ENCODE assay signal across 23 cellular contexts in the genomic region with DNA sequence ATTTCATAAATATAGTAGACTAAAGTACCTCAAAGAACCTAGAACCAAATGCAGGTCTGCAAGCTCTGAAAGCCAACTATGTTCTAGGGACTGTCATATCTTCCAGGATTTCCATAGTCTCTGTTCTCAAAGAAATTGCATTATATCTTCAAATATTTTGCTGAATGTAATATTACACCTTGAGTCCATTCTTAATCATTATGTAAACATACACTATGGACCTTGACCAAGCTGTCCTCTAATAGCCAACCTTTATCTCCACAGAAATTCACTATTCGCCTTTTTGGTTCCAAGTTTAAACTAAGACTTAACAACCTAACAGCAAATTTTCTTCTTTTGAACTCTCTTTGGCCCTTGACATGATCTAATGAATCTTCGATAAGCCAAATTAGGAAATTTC.
A peak's percentile ranks its signal among the peaks of the same experiment; 100 is the strongest.
DNase-seq lines count a peak whose midpoint lies in the region; ATAC-seq, FAIRE-seq and TF ChIP-seq lines count a peak whose summit lies in the region.
"Had no signal": no experiment of that assay in that cellular context is flagged by ENCODE, and none has a peak within 500 bp of the region (broad histone marks: within the 10 kb centered on the region; RNA-seq: fewer than 3 reads in every experiment).

No MANE protein-coding gene starts in this region.

- no peak for FAIRE-seq in A549 (lab: Jason Lieb, UNC)
- no peak for FAIRE-seq in pancreas (lab: Jason Lieb, UNC)
- FAIRE-seq: A204.1, GM12891, GM18507, H54 had no signal

- ATAC-seq in A549 (no peak), PC-3 (peak; percentile 43; the same call in 1 of the 2 replicates), pancreas (peak; percentile 82 to 88 (median 84)), HG03135 (IDR thresholded peaks at IDR 0.05; ENCODE audit: unreplicated experiment) (no peak)

- no peak overlapping the region for H3K9ac ChIP-seq in PC-3 (ENCODE audit: low read length)

- no peak overlapping the region for H3K4me3 Mint-ChIP-seq in activated CD4-positive, alpha-beta T cell treated with anti-CD3 and anti-CD28 coated beads, Interleukin-2, amount 10 ng/mL, durations not matched to agents 24 days and 14 days
- H3K4me3 Mint-ChIP-seq: CD4-positive, alpha-beta memory T cell; HFFc6 had no signal

- H3K9me3 ChIP-seq in A549, result no peaks in the 10 kb centered on the region
- no peaks in the 10 kb centered on the region for H3K9me3 ChIP-seq in PC-3 (ENCODE audit: low read length)
- H3K9me3 ChIP-seq in pancreas, result no peaks in the 10 kb centered on the region
- H3K9me3 ChIP-seq: HAP-1 had no signal

- no peaks in the 10 kb centered on the region for H3F3A ChIP-seq in PC-3 (ENCODE audit: low read length, unreplicated experiment)

- POLR2A ChIA-PET in A549 (lab: Yijun Ruan, JAX), result no interaction called here
- POLR2A ChIA-PET in PC-3 (lab: Charles Lee; ENCODE audit: unreplicated experiment), result no interaction called here

- H3K4me1 ChIP-seq in A549, result no peaks in the 10 kb centered on the region
- no peaks in the 10 kb centered on the region for H3K4me1 ChIP-seq in PC-3 (ENCODE audit: insufficient read depth, low read length)
- H3K4me1 ChIP-seq in pancreas, result peaks cover 20 to 37% (median 32%) of the 10 kb centered on the region in 3 donors
- H3K4me1 ChIP-seq: HAP-1 had no signal

- DNase-seq in A549 (ENCODE audit: low read depth in 1 of 2, low spot score in 1 of 2), result no peak
- DNase-seq in DMS53 (lab: John Stamatoyannopoulos, UW), result peak; percentile 24
- DNase-seq in PC-3, result peak; percentile 27
- no peak for DNase-seq in pancreas
- DNase-seq in AG08396 (ENCODE audit: low spot score), result no peak
- DNase-seq in activated CD4-positive, alpha-beta T cell treated with anti-CD3 and anti-CD28 coated beads, Interleukin-2, amount 10 ng/mL, durations not matched to agents 24 days and 14 days, result no peak
- no peak for DNase-seq in T1000 (lab: John Stamatoyannopoulos, UW)
- DNase-seq: ACHN; C1 segment of cervical spinal cord; Calu3; CD4-positive, alpha-beta memory T cell; COR-L47; DMS153; DMS79 treated with DMSO at 0.1 percent for 48 hours; GF-D8; GOT3; HFFc6 had no signal

- H3K79me2 ChIP-seq in PC-3 (ENCODE audit: low read length), result no peaks in the 10 kb centered on the region

- H3K36me3 ChIP-seq in PC-3 (ENCODE audit: low read depth, low read length), result no peaks in the 10 kb centered on the region
- H3K36me3 ChIP-seq in pancreas, result no peaks in the 10 kb centered on the region
- H3K36me3 ChIP-seq: HAP-1 had no signal

- no TSS peak for BruUV-seq in PC-3 (replicated peaks; lab: Mats Ljungman, UMichigan)

- TF ChIP-seq RAD21 in A549 (conservative IDR thresholded peaks at IDR 0.05 in 1 of 2, IDR thresholded peaks at IDR 0.05 in 1 of 2), result no peak

- H4K20me1 ChIP-seq in PC-3 (ENCODE audit: low read length), result no peaks in the 10 kb centered on the region

- no peaks in the 10 kb centered on the region for H3K27me3 Mint-ChIP-seq in activated CD4-positive, alpha-beta T cell treated with anti-CD3 and anti-CD28 coated beads, Interleukin-2, amount 10 ng/mL, durations not matched to agents 24 days and 14 days
- H3K27me3 Mint-ChIP-seq: CD4-positive, alpha-beta memory T cell had no signal

- no peak for TF ChIP-seq EP300 in A549 (IDR thresholded peaks at IDR 0.05)

- peaks cover 4% of the 10 kb centered on the region for H3K9me3 Mint-ChIP-seq in activated CD4-positive, alpha-beta T cell treated with anti-CD3 and anti-CD28 coated beads, Interleukin-2, amount 10 ng/mL, durations not matched to agents 24 days and 14 days

- no peaks in the 10 kb centered on the region for H3K36me3 Mint-ChIP-seq in activated CD4-positive, alpha-beta T cell treated with anti-CD3 and anti-CD28 coated beads, Interleukin-2, amount 10 ng/mL, durations not matched to agents 24 days and 14 days (ENCODE audit: low read depth)
- H3K36me3 Mint-ChIP-seq: CD4-positive, alpha-beta memory T cell had no signal

- H3K4me3 ChIP-seq in A549 (no peak overlapping the region), PC-3 (ENCODE audit: low read length) (no peak overlapping the region), pancreas (no peak overlapping the region)
- H3K4me3 ChIP-seq: HAP-1 had no signal

- no peak for TF ChIP-seq CTCF in A549 (IDR thresholded peaks at IDR 0.05)
- no peak for TF ChIP-seq CTCF in PC-3 (conservative IDR thresholded peaks at IDR 0.05; ENCODE audit: low read depth, low read length)
- no peak for TF ChIP-seq CTCF in pancreas (IDR thresholded peaks at IDR 0.05)

- 33% methylated on average over 2 of the region's 2 CpGs for WGBS in A549 (ENCODE audit: missing lambda C conversion rate)
- 37 to 47% methylated on average over 2 of the region's 2 CpGs for WGBS in pancreas, 2 donors

- intact Hi-C loops in PC-3 (cut with micrococcal nuclease) (no loop called here), pancreas (cut with DNase I) (no loop called here)
- intact Hi-C loops in activated CD4-positive, alpha-beta T cell treated with anti-CD3 and anti-CD28 coated beads, Interleukin-2, amount 10 ng/mL, durations not matched to agents 24 days and 14 days (cut with micrococcal nuclease), result no loop called here

- H3K9me2 ChIP-seq in PC-3 (replicated peaks; ENCODE audit: low read length), result no peaks in the 10 kb centered on the region

- no peak overlapping the region for H3K27ac Mint-ChIP-seq in activated CD4-positive, alpha-beta T cell treated with anti-CD3 and anti-CD28 coated beads, Interleukin-2, amount 10 ng/mL, durations not matched to agents 24 days and 14 days
- H3K27ac Mint-ChIP-seq: CD4-positive, alpha-beta memory T cell; HFFc6 had no signal

- H3K27me3 ChIP-seq in PC-3 (ENCODE audit: low read length), result no peaks in the 10 kb centered on the region
- no peaks in the 10 kb centered on the region for H3K27me3 ChIP-seq in pancreas

- H3K4me2 ChIP-seq in A549 (peak overlapping the region; percentile 34; the same call in 1 of the 3 replicates), PC-3 (ENCODE audit: low read length) (no peak overlapping the region)

- TF ChIP-seq POLR2A in A549 (IDR thresholded peaks at IDR 0.05; ENCODE audit: low read length), result no peak

- CTCF ChIA-PET in A549 (lab: Yijun Ruan, JAX), result no interaction called here
- CTCF ChIA-PET in PC-3 (lab: Charles Lee), result no interaction called here

- no peak overlapping the region for H2AFZ ChIP-seq in PC-3 (ENCODE audit: low read length)

- H3K4me1 Mint-ChIP-seq in activated CD4-positive, alpha-beta T cell treated with anti-CD3 and anti-CD28 coated beads, Interleukin-2, amount 10 ng/mL, durations not matched to agents 24 days and 14 days, result no peaks in the 10 kb centered on the region
- H3K4me1 Mint-ChIP-seq: CD4-positive, alpha-beta memory T cell had no signal

- H3K27ac ChIP-seq in A549, result no peak overlapping the region
- H3K27ac ChIP-seq in PC-3 (ENCODE audit: low read length), result no peak overlapping the region
- peak overlapping the region in 1 of 4 donors; percentile 14 for H3K27ac ChIP-seq in pancreas

TF ChIP-seq in A549, 52 proteins besides CTCF, POLR2A, EP300 and RAD21:
- no peak for TF ChIP-seq CHD2 (IDR thresholded peaks at IDR 0.05; ENCODE audit: low read length, partially characterized antibody)
- TF ChIP-seq FOSB (CRISPR knock-in tag; IDR thresholded peaks at IDR 0.05), result no peak
- TF ChIP-seq EHF (CRISPR knock-in tag; IDR thresholded peaks at IDR 0.05), result no peak
- TF ChIP-seq FOXS1 (CRISPR knock-in tag; IDR thresholded peaks at IDR 0.05), result no peak
- TF ChIP-seq NPAS2 (CRISPR knock-in tag; IDR thresholded peaks at IDR 0.05; ENCODE audit: borderline replicate concordance), result no peak
- no peak for TF ChIP-seq RARB (CRISPR knock-in tag; IDR thresholded peaks at IDR 0.05)
- TF ChIP-seq, protein P1, sequence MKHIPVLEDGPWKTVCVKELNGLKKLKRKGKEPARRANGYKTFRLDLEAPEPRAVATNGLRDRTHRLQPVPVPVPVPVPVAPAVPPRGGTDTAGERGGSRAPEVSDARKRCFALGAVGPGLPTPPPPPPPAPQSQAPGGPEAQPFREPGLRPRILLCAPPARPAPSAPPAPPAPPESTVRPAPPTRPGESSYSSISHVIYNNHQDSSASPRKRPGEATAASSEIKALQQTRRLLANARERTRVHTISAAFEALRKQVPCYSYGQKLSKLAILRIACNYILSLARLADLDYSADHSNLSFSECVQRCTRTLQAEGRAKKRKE (CRISPR knock-in tag; IDR thresholded peaks at IDR 0.05; ENCODE audit: low read depth), result no peak
- TF ChIP-seq, protein P2, sequence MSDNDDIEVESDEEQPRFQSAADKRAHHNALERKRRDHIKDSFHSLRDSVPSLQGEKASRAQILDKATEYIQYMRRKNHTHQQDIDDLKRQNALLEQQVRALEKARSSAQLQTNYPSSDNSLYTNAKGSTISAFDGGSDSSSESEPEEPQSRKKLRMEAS (IDR thresholded peaks at IDR 0.05), result no peak
- TF ChIP-seq SMC3 (IDR thresholded peaks at IDR 0.05), result no peak
- no peak for TF ChIP-seq TFCP2L1 (CRISPR knock-in tag; IDR thresholded peaks at IDR 0.05)

Comparison
In these comparisons a context has a peak if more than half of its experiments do, and no peak if none do; other contexts are left out.
1. ATAC-seq: peak in PC-3 (single experiment) and pancreas (4 of 4); none in A549 (0 of 2) and HG03135 (single experiment).
2. DNase-seq: peak in DMS53 (single experiment) and PC-3 (single experiment); none in A549 (0 of 2), pancreas (0 of 6), AG08396 (single experiment), activated CD4-positive, alpha-beta T cell treated with anti-CD3 and anti-CD28 coated beads, Interleukin-2, amount 10 ng/mL, durations not matched to agents 24 days and 14 days (single experiment) and T1000 (single experiment).